ENCODE assay signal across 11 cellular contexts in the genomic region with DNA sequence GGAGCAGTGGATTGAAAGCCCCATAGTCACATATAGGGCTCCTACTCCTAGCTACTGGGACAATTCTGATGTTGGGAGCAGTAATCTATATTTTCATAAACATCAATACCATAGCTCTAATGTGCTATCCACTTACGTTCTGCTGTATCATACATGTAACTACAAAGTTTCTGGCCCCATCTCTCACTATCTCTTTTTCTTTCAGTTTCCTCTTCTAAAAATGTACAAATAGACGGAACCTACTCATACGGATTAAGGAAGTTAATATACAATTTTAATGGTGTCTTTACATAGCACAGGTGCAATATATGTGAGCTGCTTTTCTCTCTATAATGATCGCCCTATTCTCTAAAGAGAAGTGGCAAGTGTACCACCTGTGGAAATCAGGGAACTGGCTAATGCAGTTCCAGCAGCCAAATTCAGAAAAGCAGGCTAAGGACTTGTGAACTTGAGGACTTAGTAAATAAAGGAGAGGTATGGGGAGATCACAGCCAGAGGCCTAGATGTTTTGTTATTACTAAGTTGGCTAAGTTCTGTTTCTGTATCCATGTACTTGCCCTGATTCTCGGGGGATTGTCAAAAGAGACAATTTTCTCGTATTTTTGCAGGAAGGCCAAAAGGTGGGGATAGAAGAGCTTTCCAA.
DNase-seq lines count a peak whose midpoint lies in the region; ATAC-seq and TF ChIP-seq lines count a peak whose summit lies in the region.
"Had no signal": no experiment of that assay in that cellular context is flagged by ENCODE, and none has a peak within 500 bp of the region (broad histone marks: within the 10 kb centered on the region; RNA-seq: fewer than 3 reads in every experiment).

No MANE protein-coding gene starts in this region.

- TF ChIP-seq CTCF in GM10266 (IDR thresholded peaks at IDR 0.05; ENCODE audit: control insufficient read depth, insufficient read depth, low read depth, missing control alignments) = no peak

- ATAC-seq in GM19438 (IDR thresholded peaks at IDR 0.05; ENCODE audit: low read depth, unreplicated experiment) (peak; percentile 72), HG02870 (IDR thresholded peaks at IDR 0.05; ENCODE audit: unreplicated experiment) (peak; percentile 53), HG03571 (IDR thresholded peaks at IDR 0.05; ENCODE audit: unreplicated experiment) (peak; percentile 91)
- no peak for ATAC-seq in stimulated activated effector memory CD8-positive, alpha-beta T cell treated with anti-CD3 and anti-CD28 coated beads, Interleukin-12 subunit alpha, Interleukin-12 subunit beta, amount 100 ng/mL, for 72 hours

- H3K9ac ChIP-seq in GM23248 = no peak overlapping the region

- H3K79me2 ChIP-seq in GM23248 (ENCODE audit: insufficient read depth) = no peaks in the 10 kb centered on the region

- no peaks in the 10 kb centered on the region for H4K20me1 ChIP-seq in GM23248 (ENCODE audit: insufficient read depth)

- H3K27ac Mint-ChIP-seq in stimulated activated effector memory CD8-positive, alpha-beta T cell treated with anti-CD3 and anti-CD28 coated beads, Interleukin-12 subunit alpha, Interleukin-12 subunit beta, amount 100 ng/mL, for 72 hours = no peak overlapping the region

- H3K9me3 Mint-ChIP-seq in stimulated activated effector memory CD8-positive, alpha-beta T cell treated with anti-CD3 and anti-CD28 coated beads, Interleukin-12 subunit alpha, Interleukin-12 subunit beta, amount 100 ng/mL, for 72 hours = peaks cover 10% of the 10 kb centered on the region

- H3F3A ChIP-seq in GM23248 (ENCODE audit: insufficient read depth) = no peaks in the 10 kb centered on the region

- H2AFZ ChIP-seq in GM23248 = no peak overlapping the region

- 68 to 69% methylated on average over 6 of the region's 6 CpGs for WGBS in GM23248 (ENCODE audit: low coverage in 1 of 2, low lambda C conversion rate in 2 of 2, missing lambda C conversion rate in 2 of 2), 2 experiments

- DNase-seq in GM10266 (ENCODE audit: extremely low spot score) (peak; percentile 4), GM23248 (no peak)
- no peak for DNase-seq in stimulated activated effector memory CD8-positive, alpha-beta T cell treated with anti-CD3 and anti-CD28 coated beads, Interleukin-12 subunit alpha, Interleukin-12 subunit beta, amount 100 ng/mL, for 72 hours (ENCODE audit: low spot score in 2 of 2)
- no peak for DNase-seq in stimulated activated CD4-positive, alpha-beta T cell treated with anti-CD3 and anti-CD28 coated beads, Interleukin-4, amount 100 ng/mL, for 1 hour
- DNase-seq in activated CD4-positive, CD25-positive, alpha-beta regulatory T cell (lab: John Stamatoyannopoulos, UW) = no peak
- DNase-seq: EL, HCEC 1CT, Kasumi-1 had no signal

- no peak overlapping the region for H3K4me2 ChIP-seq in GM23248 (ENCODE audit: unreplicated experiment)

- H3K4me3 ChIP-seq in GM23248 = no peak overlapping the region

- in situ Hi-C loops in GM23248 (cut with MboI) = no loop called here

- H3K36me3 ChIP-seq in GM23248 (ENCODE audit: low read depth) = no peaks in the 10 kb centered on the region

- H3K4me1 ChIP-seq in GM23248 (ENCODE audit: insufficient read depth) = no peaks in the 10 kb centered on the region

- no peak overlapping the region for H3K27ac ChIP-seq in GM23248

- H3K27me3 ChIP-seq in GM23248 (replicated peaks; ENCODE audit: insufficient read depth) = no peaks in the 10 kb centered on the region

- no peaks in the 10 kb centered on the region for H3K36me3 Mint-ChIP-seq in stimulated activated effector memory CD8-positive, alpha-beta T cell treated with anti-CD3 and anti-CD28 coated beads, Interleukin-12 subunit alpha, Interleukin-12 subunit beta, amount 100 ng/mL, for 72 hours

- H3K9me2 ChIP-seq in GM23248 (ENCODE audit: insufficient read depth) = no peaks in the 10 kb centered on the region

- no peaks in the 10 kb centered on the region for H3K4me1 Mint-ChIP-seq in stimulated activated effector memory CD8-positive, alpha-beta T cell treated with anti-CD3 and anti-CD28 coated beads, Interleukin-12 subunit alpha, Interleukin-12 subunit beta, amount 100 ng/mL, for 72 hours

- H3K9me3 ChIP-seq in GM23248 (ENCODE audit: low read depth) = no peaks in the 10 kb centered on the region

- no peak overlapping the region for H3K4me3 Mint-ChIP-seq in stimulated activated effector memory CD8-positive, alpha-beta T cell treated with anti-CD3 and anti-CD28 coated beads, Interleukin-12 subunit alpha, Interleukin-12 subunit beta, amount 100 ng/mL, for 72 hours
